1 cellular context compared by ENCODE assay signal in the genomic region with DNA sequence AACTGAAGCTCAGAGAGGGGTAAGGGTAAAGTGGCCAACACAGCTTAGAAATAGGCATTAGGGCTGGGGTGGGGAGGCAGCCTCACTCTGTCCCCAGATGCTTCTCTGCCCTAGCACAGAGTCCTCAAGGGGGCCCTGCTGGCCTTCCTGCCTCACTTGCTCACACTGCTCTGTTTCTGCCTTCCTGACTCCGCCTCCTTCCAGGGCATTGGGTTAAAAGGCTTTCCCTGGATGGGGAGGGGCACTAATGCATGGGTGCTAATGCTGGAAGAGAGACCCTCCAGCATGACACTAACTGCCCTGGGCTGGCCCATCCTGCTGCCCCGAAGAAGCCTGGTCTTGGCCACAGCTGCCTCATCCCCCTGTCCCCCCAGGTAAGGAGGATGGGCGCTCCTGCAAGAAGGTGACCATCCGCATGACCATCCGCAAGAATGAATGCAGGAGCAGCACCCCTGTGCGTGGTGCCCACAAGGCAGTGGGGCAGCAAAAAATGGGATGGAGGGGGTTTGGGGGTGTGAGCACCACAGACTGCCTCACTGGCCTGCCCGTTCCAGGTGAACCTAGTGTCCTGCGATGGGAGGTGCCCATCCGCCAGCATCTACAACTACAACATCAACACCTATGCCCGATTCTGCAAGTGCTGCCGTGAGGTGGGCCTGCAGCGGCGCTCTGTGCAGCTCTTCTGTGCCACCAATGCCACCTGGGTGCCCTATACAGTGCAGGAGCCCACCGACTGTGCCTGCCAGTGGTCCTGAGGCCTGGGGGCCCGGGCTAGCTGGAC.
TF ChIP-seq lines count a peak whose summit lies in the region.

No MANE protein-coding gene starts in this region.

TF ChIP-seq in K562, 482 proteins besides CTCF, POLR2A, EP300 and RAD21 (continued from another document):
- TF ChIP-seq ZBTB8A (IDR thresholded peaks at IDR 0.05; ENCODE audit: partially characterized antibody) (no peak), MTF1 (CRISPR knock-in tag; IDR thresholded peaks at IDR 0.05; ENCODE audit: borderline replicate concordance) (no peak), PTBP1 (IDR thresholded peaks at IDR 0.05; ENCODE audit: low read depth, low read length) (no peak), CREB1 (IDR thresholded peaks at IDR 0.05) (no peak), CREB1 (CRISPR knock-in tag; IDR thresholded peaks at IDR 0.05) (no peak), KDM4B (IDR thresholded peaks at IDR 0.05; ENCODE audit: borderline replicate concordance in 2 of 2, low read depth in 1 of 2) (no peak), ZNF165 (CRISPR knock-in tag; IDR thresholded peaks at IDR 0.05; ENCODE audit: borderline replicate concordance) (no peak), ZNF121 (CRISPR knock-in tag; conservative IDR thresholded peaks at IDR 0.05) (no peak), BDP1 (IDR thresholded peaks at IDR 0.05; ENCODE audit: insufficient read depth, insufficient read length) (no peak), TFAM (CRISPR knock-in tag; conservative IDR thresholded peaks at IDR 0.05) (no peak), CSDE1 (IDR thresholded peaks at IDR 0.05) (no peak), RBM15 (IDR thresholded peaks at IDR 0.05; ENCODE audit: insufficient read depth, low read length) (no peak), NR3C1 (CRISPR knock-in tag; IDR thresholded peaks at IDR 0.05) (no peak), NCOA4 (IDR thresholded peaks at IDR 0.05; ENCODE audit: partially characterized antibody) (no peak), ZNF263 (CRISPR knock-in tag; IDR thresholded peaks at IDR 0.05; ENCODE audit: borderline replicate concordance) (no peak)
- TF ChIP-seq, protein P1, sequence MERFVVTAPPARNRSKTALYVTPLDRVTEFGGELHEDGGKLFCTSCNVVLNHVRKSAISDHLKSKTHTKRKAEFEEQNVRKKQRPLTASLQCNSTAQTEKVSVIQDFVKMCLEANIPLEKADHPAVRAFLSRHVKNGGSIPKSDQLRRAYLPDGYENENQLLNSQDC (CRISPR knock-in tag; IDR thresholded peaks at IDR 0.05), result no peak
TF ChIP-seq in K562: peak in this region for 0.
